Comparison of ENCODE assay signal across 8 cellular contexts in the genomic region with DNA sequence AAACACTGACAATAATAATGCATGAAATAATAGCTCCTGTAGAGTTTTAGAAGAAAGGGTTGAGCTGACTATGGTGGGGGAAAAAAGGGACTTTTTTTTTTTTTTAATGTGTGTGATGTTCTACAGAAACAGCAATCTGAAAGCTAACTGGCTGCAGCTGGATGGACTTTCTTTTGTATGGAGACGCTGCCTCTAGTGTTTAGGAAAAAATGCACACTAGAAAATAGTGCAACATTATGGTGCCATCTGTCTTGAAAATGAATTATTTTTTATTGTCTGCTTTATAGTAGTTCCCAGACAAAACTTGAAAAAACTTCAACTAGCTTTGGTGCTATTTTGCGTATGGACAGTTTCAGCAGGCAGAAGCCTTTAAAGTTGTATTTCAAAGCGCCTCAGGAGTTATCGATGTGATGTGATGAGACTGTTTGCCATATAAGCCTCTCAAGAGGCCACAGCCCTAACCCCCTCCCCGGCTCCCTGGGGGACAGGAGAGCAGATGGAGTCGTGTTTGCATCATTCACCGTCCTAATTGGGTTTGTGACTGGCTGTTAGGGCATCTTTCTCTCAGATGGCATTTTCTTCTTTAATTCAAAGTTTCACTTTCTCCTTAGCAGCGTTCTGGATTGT.
A peak's percentile ranks its signal among the peaks of the same experiment; 100 is the strongest.
DNase-seq lines count a peak whose midpoint lies in the region; ATAC-seq and TF ChIP-seq lines count a peak whose summit lies in the region.

No MANE protein-coding gene starts in this region.

- no peak overlapping the region for H3K4me3 Mint-ChIP-seq in T-cell

- peaks cover 3 to 4% of the 10 kb centered on the region in 2 donors for H3K27me3 Mint-ChIP-seq in T-cell

- CTCF ChIA-PET in T-cell (lab: Charles Lee) = interaction anchor here in 1 of 2 donors (0.8 kb wide), 1 partner anchor 479 kb away, joined by 4 read pairs; no protein-coding TSS in a partner anchor

- no peaks in the 10 kb centered on the region for H3K36me3 Mint-ChIP-seq in T-cell

- DNase-seq in Right ventricle myocardium inferior (ENCODE audit: missing footprints) = no peak
- no peak for DNase-seq in cardiac septum (ENCODE audit: low spot score)
- peak; percentile 71 for DNase-seq in SK-MEL-5 (ENCODE audit: low read depth, low spot score)
- DNase-seq in globus pallidus (ENCODE audit: low spot score) = peak; percentile 75
- DNase-seq in skeletal muscle cell (ENCODE audit: low read depth) = no peak
- DNase-seq in T-cell = no peak
- DNase-seq in GM20000 (ENCODE audit: low spot score) = no peak

- intact Hi-C loops in Right ventricle myocardium inferior (cut with DNase I) (loop anchor here (1.0 to 10.0 kb wide), 5 partner anchors 87 to 551 kb away; a partner anchor contains a TSS), cardiac septum (cut with DNase I) (loop anchor here (2.0 to 10.0 kb wide), 4 partner anchors 239 to 479 kb away; no protein-coding TSS in a partner anchor)

- H3K27ac Mint-ChIP-seq in T-cell = no peak overlapping the region

- H3K4me3 ChIP-seq in skeletal muscle cell (ENCODE audit: low read depth, low read length) = peak overlapping the region; percentile 26

- ATAC-seq in Right ventricle myocardium inferior (peak; percentile 72), T-cell (replicated peaks in 1 of 4) (no peak), HG03442 (IDR thresholded peaks at IDR 0.05; ENCODE audit: unreplicated experiment) (no peak)

- in situ Hi-C loops in SK-MEL-5 (cut with HindIII; ENCODE audit: low pct_unique_long_range_greater_than_20kb, low sequenced_read_pairs) = loop anchor here (10.0 kb wide), 1 partner anchor 341 kb away; no protein-coding TSS in a partner anchor

- TF ChIP-seq CTCF in GM20000 (IDR thresholded peaks at IDR 0.05; ENCODE audit: extremely low read depth, missing control alignments) = no peak

- POLR2A ChIA-PET in T-cell (lab: Charles Lee) = no interaction called here

- no peaks in the 10 kb centered on the region for H3K9me3 Mint-ChIP-seq in T-cell

- no peaks in the 10 kb centered on the region for H3K4me1 Mint-ChIP-seq in T-cell

Comparison
In these comparisons a context has a peak if more than half of its experiments do, and no peak if none do; other contexts are left out.
1. DNase-seq: peak in SK-MEL-5 (single experiment) and globus pallidus (single experiment); none in Right ventricle myocardium inferior (single experiment), cardiac septum (single experiment), skeletal muscle cell (single experiment), T-cell (0 of 34) and GM20000 (single experiment).